ENCODE assay signal across 1 cellular context in genomic region chr2:101731221-101732054, GRCh38.
A peak's percentile ranks its signal among the peaks of the same experiment; 100 is the strongest.
TF ChIP-seq lines count a peak whose summit lies in the region.

No MANE protein-coding gene starts in this region.

TF ChIP-seq in HepG2, 621 proteins besides CTCF, POLR2A, EP300 and RAD21 (continues in another document):
- TF ChIP-seq SNAI1 (CRISPR knock-in tag; IDR thresholded peaks at IDR 0.05; ENCODE audit: borderline replicate concordance) (no peak), ZBTB21 (CRISPR knock-in tag; IDR thresholded peaks at IDR 0.05) (no peak), HNRNPK (IDR thresholded peaks at IDR 0.05; ENCODE audit: low read depth, low read length, poor library complexity, severe bottlenecking) (peak; percentile 95), NFATC3 (CRISPR knock-in tag; IDR thresholded peaks at IDR 0.05) (no peak), TEF (CRISPR knock-in tag; IDR thresholded peaks at IDR 0.05) (no peak), FOSL1 (CRISPR knock-in tag; IDR thresholded peaks at IDR 0.05; ENCODE audit: borderline replicate concordance) (no peak), ZNF713 (CRISPR knock-in tag; IDR thresholded peaks at IDR 0.05) (no peak), ZNF75D (CRISPR knock-in tag; IDR thresholded peaks at IDR 0.05; ENCODE audit: borderline replicate concordance) (no peak), PBX3 (CRISPR knock-in tag; IDR thresholded peaks at IDR 0.05; ENCODE audit: borderline replicate concordance) (no peak), CSRNP1 (CRISPR knock-in tag; IDR thresholded peaks at IDR 0.05) (no peak), ZNF256 (CRISPR knock-in tag; conservative IDR thresholded peaks at IDR 0.05) (no peak), ZNF33B (CRISPR knock-in tag; IDR thresholded peaks at IDR 0.05) (no peak), CENPBD1 (CRISPR knock-in tag; IDR thresholded peaks at IDR 0.05; ENCODE audit: borderline replicate concordance, low read depth) (no peak), ASH2L (IDR thresholded peaks at IDR 0.05; ENCODE audit: insufficient read length, low read depth, low read length) (peak; percentile 46), NPAS2 (CRISPR knock-in tag; IDR thresholded peaks at IDR 0.05; ENCODE audit: borderline replicate concordance) (no peak), NFKB2 (CRISPR knock-in tag; IDR thresholded peaks at IDR 0.05; ENCODE audit: borderline replicate concordance) (no peak), ZNF572 (CRISPR knock-in tag; IDR thresholded peaks at IDR 0.05) (no peak), NR2F6 (IDR thresholded peaks at IDR 0.05) (peak; percentile 96), NR2F6 (CRISPR knock-in tag; IDR thresholded peaks at IDR 0.05) (peak; percentile 97), ARID4A (CRISPR knock-in tag; IDR thresholded peaks at IDR 0.05; ENCODE audit: borderline replicate concordance) (peak; percentile 49; the same call in 1 of the 2 replicates), SKI (IDR thresholded peaks at IDR 0.05; ENCODE audit: partially characterized antibody) (peak; percentile 90), AHR (CRISPR knock-in tag; IDR thresholded peaks at IDR 0.05) (no peak), MTA1 (CRISPR knock-in tag; IDR thresholded peaks at IDR 0.05; ENCODE audit: borderline replicate concordance) (no peak), HNF4G (IDR thresholded peaks at IDR 0.05; ENCODE audit: borderline replicate concordance, low read depth, low read length) (peak; percentile 77; the same call in 1 of the 2 replicates), HNF4G (CRISPR knock-in tag; IDR thresholded peaks at IDR 0.05; ENCODE audit: borderline replicate concordance, low read depth) (no peak), ZNF567 (CRISPR knock-in tag; IDR thresholded peaks at IDR 0.05; ENCODE audit: borderline replicate concordance) (no peak), IKZF4 (CRISPR knock-in tag; IDR thresholded peaks at IDR 0.05; ENCODE audit: borderline replicate concordance, low read depth, not compliant biosample characterization) (no peak), ZSCAN22 (CRISPR knock-in tag; IDR thresholded peaks at IDR 0.05) (no peak), WIZ (CRISPR knock-in tag; IDR thresholded peaks at IDR 0.05) (no peak), HNF1A (IDR thresholded peaks at IDR 0.05; ENCODE audit: low read depth) (no peak), HNF1A (CRISPR knock-in tag; IDR thresholded peaks at IDR 0.05; ENCODE audit: borderline replicate concordance) (peak; percentile 62; the same call in 1 of the 2 replicates), KDM6A (CRISPR knock-in tag; IDR thresholded peaks at IDR 0.05; ENCODE audit: low read depth) (peak; percentile 62), ZFX (CRISPR knock-in tag; IDR thresholded peaks at IDR 0.05; ENCODE audit: low read depth) (no peak), MIXL1 (CRISPR knock-in tag; IDR thresholded peaks at IDR 0.05) (peak; percentile 57; the same call in 1 of the 2 replicates), ZNF407 (CRISPR knock-in tag; IDR thresholded peaks at IDR 0.05; ENCODE audit: not compliant biosample characterization) (no peak), PHF21A (CRISPR knock-in tag; IDR thresholded peaks at IDR 0.05) (peak; percentile 78; the same call in 1 of the 2 replicates), KLF9 (CRISPR knock-in tag; IDR thresholded peaks at IDR 0.05; ENCODE audit: low read depth) (no peak), ZNF782 (CRISPR knock-in tag; IDR thresholded peaks at IDR 0.05; ENCODE audit: borderline replicate concordance) (no peak), DR1 (CRISPR knock-in tag; IDR thresholded peaks at IDR 0.05) (no peak), ZNF709 (CRISPR knock-in tag; IDR thresholded peaks at IDR 0.05) (no peak), ZNF432 (CRISPR knock-in tag; IDR thresholded peaks at IDR 0.05; ENCODE audit: borderline replicate concordance) (no peak)
